31 cellular contexts compared by ENCODE assay signal in genomic region chr9:40927260-40927631, GRCh38.
"Had no signal": no experiment of that assay in that cellular context is flagged by ENCODE, and none has a peak within 500 bp of the region (broad histone marks: within the 10 kb centered on the region; RNA-seq: fewer than 3 reads in every experiment).

No MANE protein-coding gene starts in this region.

- H3K4me3 ChIP-seq: PC-9, SJCRH30, SK-N-MC had no signal

- H3K27ac Mint-ChIP-seq: activated CD4-positive, alpha-beta T cell treated with anti-CD3 and anti-CD28 coated beads, Interleukin-2, amount 10 ng/mL, durations not matched to agents 7 days and 5 days; activated CD8-positive, alpha-beta T cell treated with anti-CD3 and anti-CD28 coated beads, Interleukin-2, amount 10 ng/mL, durations not matched to agents 7 days and 5 days; activated naive CD4-positive, alpha-beta T cell treated with anti-CD3 and anti-CD28 coated beads, Interleukin-2, amount 10 ng/mL, durations not matched to agents 7 days and 5 days; activated naive CD8-positive, alpha-beta T cell; activated naive CD8-positive, alpha-beta T cell treated with anti-CD3 and anti-CD28 coated beads, Interleukin-2, amount 50 U/mL, for 24 hours; brain had no signal

- H3K4me1 ChIP-seq: SJCRH30 had no signal

- H3K4me1 Mint-ChIP-seq: activated CD4-positive, alpha-beta T cell treated with anti-CD3 and anti-CD28 coated beads, Interleukin-2, amount 10 ng/mL, durations not matched to agents 7 days and 5 days; activated naive CD4-positive, alpha-beta T cell treated with anti-CD3 and anti-CD28 coated beads, Interleukin-2, amount 10 ng/mL, durations not matched to agents 7 days and 5 days; activated naive CD8-positive, alpha-beta T cell treated with anti-CD3 and anti-CD28 coated beads, Interleukin-2, amount 50 U/mL, for 24 hours; brain had no signal

- H3K27me3 Mint-ChIP-seq: activated CD4-positive, alpha-beta T cell treated with anti-CD3 and anti-CD28 coated beads, Interleukin-2, amount 10 ng/mL, durations not matched to agents 7 days and 5 days; activated naive CD4-positive, alpha-beta T cell treated with anti-CD3 and anti-CD28 coated beads, Interleukin-2, amount 10 ng/mL, durations not matched to agents 7 days and 5 days; activated naive CD8-positive, alpha-beta T cell; activated naive CD8-positive, alpha-beta T cell treated with anti-CD3 and anti-CD28 coated beads, Interleukin-2, amount 50 U/mL, for 24 hours; brain had no signal

- DNase-seq: activated CD4-positive, alpha-beta T cell treated with anti-CD3 and anti-CD28 coated beads for 1 hour; activated CD4-positive, alpha-beta T cell treated with anti-CD3 and anti-CD28 coated beads, Interleukin-2, amount 10 ng/mL, durations not matched to agents 7 days and 5 days; activated CD4-positive, alpha-beta T cell treated with anti-CD3 and anti-CD28 coated beads, Interleukin-2, amount 50 U/mL, for 48 hours; activated CD4-positive, CD25-positive, alpha-beta regulatory T cell; activated CD8-positive, alpha-beta memory T cell treated with anti-CD3 and anti-CD28 coated beads, Interleukin-2, amount 50 U/mL, for 48 hours; activated CD8-positive, alpha-beta T cell treated with anti-CD3 and anti-CD28 coated beads, Interleukin-2, amount 10 ng/mL, durations not matched to agents 7 days and 5 days; activated effector memory CD4-positive, alpha-beta T cell treated with Interleukin-2 at 50 U/mL for 16 hours; activated naive CD4-positive, alpha-beta T cell treated with anti-CD3 and anti-CD28 coated beads, Interleukin-2, amount 10 ng/mL, durations not matched to agents 7 days and 5 days; activated naive CD8-positive, alpha-beta T cell treated with anti-CD3 and anti-CD28 coated beads, Interleukin-2, amount 50 U/mL, for 24 hours; activated T-cell treated with anti-CD3 and anti-CD28 coated beads, Interleukin-2, amount 50 U/mL, for 48 hours; anterior cingulate cortex; caudate nucleus; cerebellar nuclear complex; KBM-7; NCI-H1105; NCI-H1436; NCI-H1694; NCI-H1930; NCI-H2081 treated with DMSO at 0.1 percent for 48 hours; NCI-H345; NCI-H524 treated with DMSO at 0.1 percent for 48 hours; NCI-H748 treated with DMSO at 0.1 percent for 48 hours; NK-92 treated with Interleukin-12 subunit alpha and Interleukin-12 subunit beta, amount 100 ng/mL, for 24 hours; PC-9; SHP77; SJCRH30; T1000; WERI-Rb-1 had no signal

- H3K4me3 Mint-ChIP-seq: activated CD4-positive, alpha-beta T cell treated with anti-CD3 and anti-CD28 coated beads, Interleukin-2, amount 10 ng/mL, durations not matched to agents 7 days and 5 days; activated CD8-positive, alpha-beta T cell treated with anti-CD3 and anti-CD28 coated beads, Interleukin-2, amount 10 ng/mL, durations not matched to agents 7 days and 5 days; activated naive CD4-positive, alpha-beta T cell treated with anti-CD3 and anti-CD28 coated beads, Interleukin-2, amount 10 ng/mL, durations not matched to agents 7 days and 5 days; activated naive CD8-positive, alpha-beta T cell; activated naive CD8-positive, alpha-beta T cell treated with anti-CD3 and anti-CD28 coated beads, Interleukin-2, amount 50 U/mL, for 24 hours; brain had no signal

- H3K36me3 Mint-ChIP-seq: activated naive CD4-positive, alpha-beta T cell treated with anti-CD3 and anti-CD28 coated beads, Interleukin-2, amount 10 ng/mL, durations not matched to agents 7 days and 5 days had no signal

- H3K36me3 ChIP-seq: SJCRH30, WERI-Rb-1 had no signal

- H3K27ac ChIP-seq: PC-9, SJCRH30, SK-N-MC, WERI-Rb-1 had no signal
